16 cellular contexts compared by ENCODE assay signal in genomic region chr1:161207173-161207572, GRCh38. TPM values are rescaled to one million over a fixed set of nuclear protein-coding genes. Genes with fewer than 3 reads are reported as not detected.
A peak's percentile ranks its signal among the peaks of the same experiment; 100 is the strongest.
DNase-seq lines count a peak whose midpoint lies in the region; ATAC-seq and TF ChIP-seq lines count a peak whose summit lies in the region.
"Had no signal": no experiment of that assay in that cellular context is flagged by ENCODE, and none has a peak within 500 bp of the region (broad histone marks: within the 10 kb centered on the region; RNA-seq: fewer than 3 reads in every experiment).

No MANE protein-coding gene starts in this region.

- peaks cover 36% of the 10 kb centered on the region for H3K4me1 ChIP-seq in adipocyte (ENCODE audit: control insufficient read depth, insufficient read depth, low read length)
- peaks cover 6 to 79% (median 39%) of the 10 kb centered on the region in 3 donors for H3K4me1 ChIP-seq in esophagus squamous epithelium
- peaks cover 12 to 82% of the 10 kb centered on the region in 2 donors for H3K4me1 ChIP-seq in left lung
- H3K4me1 ChIP-seq in stomach smooth muscle (ENCODE audit: control insufficient read depth, insufficient read depth, low read length), result peaks cover 12% of the 10 kb centered on the region
- peaks cover 15% of the 10 kb centered on the region for H3K4me1 ChIP-seq in effector memory CD4-positive, alpha-beta T cell (ENCODE audit: control insufficient read depth, insufficient read depth, low read length, poor library complexity, severe bottlenecking)

- peaks cover 59% of the 10 kb centered on the region for H3K36me3 ChIP-seq in adipocyte (ENCODE audit: control insufficient read depth, insufficient read depth, low read length, severe bottlenecking)
- peaks cover 28 to 89% (median 41%) of the 10 kb centered on the region in 3 donors for H3K36me3 ChIP-seq in esophagus squamous epithelium
- peaks cover 4 to 75% of the 10 kb centered on the region in 2 donors for H3K36me3 ChIP-seq in left lung
- peaks cover 37 to 49% of the 10 kb centered on the region in 2 donors for H3K36me3 ChIP-seq in stomach smooth muscle (ENCODE audit: control insufficient read depth in 2 of 2, insufficient read depth in 2 of 2, low read length in 2 of 2)
- H3K36me3 ChIP-seq in effector memory CD4-positive, alpha-beta T cell (ENCODE audit: control insufficient read depth, insufficient read depth, low read length), result peaks cover 57% of the 10 kb centered on the region

- no peak overlapping the region for H3K4me3 Mint-ChIP-seq in activated CD4-positive, alpha-beta memory T cell treated with anti-CD3 and anti-CD28 coated beads for 36 hours
- H3K4me3 Mint-ChIP-seq: activated B cell treated with CpG ODN at 0.5 μM for 24 hours, CD14-positive monocyte had no signal

- H3K4me3 ChIP-seq in adipocyte (ENCODE audit: low read length) (no peak overlapping the region), esophagus squamous epithelium (peak overlapping the region in 3 of 4 donors; percentile 9 to 29 (median 15)), left lung (no peak overlapping the region), stomach smooth muscle (ENCODE audit: low read length in 2 of 2) (no peak overlapping the region)
- H3K4me3 ChIP-seq in effector memory CD4-positive, alpha-beta T cell (ENCODE audit: insufficient read depth, low read depth, low read length, poor library complexity, severe bottlenecking), result no peak overlapping the region

- H3K4me1 Mint-ChIP-seq in activated CD4-positive, alpha-beta memory T cell treated with anti-CD3 and anti-CD28 coated beads for 36 hours (ENCODE audit: low read depth), result peaks cover 40% of the 10 kb centered on the region

- peaks cover 47% of the 10 kb centered on the region for H3K36me3 Mint-ChIP-seq in activated CD4-positive, alpha-beta memory T cell treated with anti-CD3 and anti-CD28 coated beads for 36 hours

- H3K9me3 ChIP-seq in adipocyte (ENCODE audit: control insufficient read depth, low read length) (no peaks in the 10 kb centered on the region), esophagus squamous epithelium (no peaks in the 10 kb centered on the region), left lung (no peaks in the 10 kb centered on the region), stomach smooth muscle (ENCODE audit: control insufficient read depth in 2 of 2, low read length in 2 of 2) (no peaks in the 10 kb centered on the region)
- no peaks in the 10 kb centered on the region for H3K9me3 ChIP-seq in effector memory CD4-positive, alpha-beta T cell (ENCODE audit: control insufficient read depth, low read length)

- TF ChIP-seq CTCF in esophagus squamous epithelium (IDR thresholded peaks at IDR 0.05) (no peak), left lung (IDR thresholded peaks at IDR 0.05) (no peak)

- no peaks in the 10 kb centered on the region for H3K27me3 Mint-ChIP-seq in activated CD4-positive, alpha-beta memory T cell treated with anti-CD3 and anti-CD28 coated beads for 36 hours
- H3K27me3 Mint-ChIP-seq: activated B cell treated with CpG ODN at 0.5 μM for 24 hours had no signal

- H3K27ac ChIP-seq in esophagus squamous epithelium (peak overlapping the region; percentile 37 to 99 (median 89)), left lung (peak overlapping the region; percentile 15 to 44), stomach smooth muscle (ENCODE audit: low read length) (peak overlapping the region; percentile 69)
- no peak overlapping the region for H3K27ac ChIP-seq in effector memory CD4-positive, alpha-beta T cell (ENCODE audit: insufficient read depth, low read length, poor library complexity, severe bottlenecking)

- ATAC-seq in left lung, result peak; percentile 11
- no peak for ATAC-seq in GM21786 (IDR thresholded peaks at IDR 0.05; ENCODE audit: unreplicated experiment)

- no peak overlapping the region for H3K27ac Mint-ChIP-seq in activated CD4-positive, alpha-beta memory T cell treated with anti-CD3 and anti-CD28 coated beads for 36 hours
- H3K27ac Mint-ChIP-seq: activated B cell treated with CpG ODN at 0.5 μM for 24 hours had no signal

- H3K9ac ChIP-seq in adipocyte (ENCODE audit: low read length), result peak overlapping the region; percentile 1
- H3K9ac ChIP-seq in stomach smooth muscle (ENCODE audit: low read length in 2 of 2), result peak overlapping the region; percentile 13 to 42

- WGBS in esophagus squamous epithelium, 2 donors, result 60 to 76% methylated on average over 4 to 5 of the region's 8 CpGs

- intact Hi-C loops in esophagus squamous epithelium (cut with DNase I), result no loop called here
- intact Hi-C loops in left lung (cut with DNase I), result no loop called here
- intact Hi-C loops in activated CD4-positive, alpha-beta memory T cell treated with anti-CD3 and anti-CD28 coated beads for 36 hours (cut with micrococcal nuclease), result no loop called here

- CTCF ChIA-PET in activated CD4-positive, alpha-beta memory T cell treated with anti-CD3 and anti-CD28 coated beads for 36 hours (lab: Charles Lee), result interaction anchor here (7.2 to 7.6 kb wide), 2 partner anchors 14 to 19 kb away, joined by 68 to 103 read pairs; partner anchors contain the start of gene TOMM40L

- H3K27me3 ChIP-seq in adipocyte (replicated peaks; ENCODE audit: control insufficient read depth, insufficient read depth, low read length) (no peaks in the 10 kb centered on the region), esophagus squamous epithelium (no peaks in the 10 kb centered on the region), left lung (no peaks in the 10 kb centered on the region), stomach smooth muscle (ENCODE audit: control insufficient read depth in 1 of 2, insufficient read depth in 2 of 2, low read length in 2 of 2) (no peaks in the 10 kb centered on the region)
- H3K27me3 ChIP-seq in effector memory CD4-positive, alpha-beta T cell (replicated peaks; ENCODE audit: control insufficient read depth, insufficient read depth, low read length, poor library complexity, severe bottlenecking), result no peaks in the 10 kb centered on the region

- TF ChIP-seq POLR2A in esophagus squamous epithelium (IDR thresholded peaks at IDR 0.05), result peak in 2 of 4 donors; percentile 33 to 49

- POLR2A ChIA-PET in activated CD4-positive, alpha-beta memory T cell treated with anti-CD3 and anti-CD28 coated beads for 36 hours (lab: Charles Lee), result interaction anchor here (1.6 kb wide), 1 partner anchor 19 kb away, joined by 4 read pairs; the partner anchor contains the start of gene TOMM40L

- DNase-seq in adipocyte (ENCODE audit: low read depth) (no peak), esophagus squamous epithelium (lab: John Stamatoyannopoulos, UW) (no peak), left lung (no peak), AG08396 (ENCODE audit: low spot score) (no peak)
- no peak for DNase-seq in activated CD4-positive, alpha-beta memory T cell treated with anti-CD3 and anti-CD28 coated beads for 36 hours
- DNase-seq in effector memory CD4-positive, alpha-beta T cell, result no peak
- DNase-seq: activated B cell treated with CpG ODN at 0.5 μM for 24 hours; activated T-cell treated with anti-CD3 and anti-CD28 coated beads for 4 hours; H7; MM.1S; NCI-H2171; stimulated activated CD8-positive, alpha-beta memory T cell treated with anti-CD3 and anti-CD28 coated beads, Interleukin-4, amount 100 ng/mL, for 48 hours had no signal

- H3K9me3 Mint-ChIP-seq in activated CD4-positive, alpha-beta memory T cell treated with anti-CD3 and anti-CD28 coated beads for 36 hours, result no peaks in the 10 kb centered on the region
- H3K9me3 Mint-ChIP-seq: activated B cell treated with CpG ODN at 0.5 μM for 24 hours had no signal

RNA-seq across cellular contexts. Expression of gene NDUFS2, which starts 5.0 kb away (rescaled TPM):
- 100 to 1,000 TPM in 2 of 4 donors, 10 to 100 TPM in 2; 77.7 to 140 (median 93.7) TPM for total RNA-seq in esophagus squamous epithelium
- total RNA-seq in left lung, result 10 to 100 TPM; 67.7 to 78.6 TPM
- 100 to 1,000 TPM in 1 of 2 experiments, 10 to 100 TPM in 1; 98.3 to 103 TPM for total RNA-seq in activated CD4-positive, alpha-beta memory T cell treated with anti-CD3 and anti-CD28 coated beads for 36 hours

RNA-seq across cellular contexts. Expression of gene FCER1G, which starts 7.9 kb away (rescaled TPM):
- total RNA-seq in esophagus squamous epithelium, result 10 to 100 TPM in 2 of 4 donors, 1 to 10 TPM in 2; 1.6 to 50.4 (median 25.4) TPM
- total RNA-seq in left lung, result 100 to 1,000 TPM; 102 to 329 TPM
- total RNA-seq in activated CD4-positive, alpha-beta memory T cell treated with anti-CD3 and anti-CD28 coated beads for 36 hours, result 1 to 10 TPM in 1 of 2 experiments, under 1 TPM in 1; 0.99 to 2.0 TPM

RNA-seq across cellular contexts. Expression of gene ADAMTS4, which starts 8.3 kb away (rescaled TPM):
- total RNA-seq in esophagus squamous epithelium, result 1 to 10 TPM; 1.3 to 2.6 (median 1.8) TPM
- 10 to 100 TPM; 13.4 to 15.4 TPM for total RNA-seq in left lung
- total RNA-seq in activated CD4-positive, alpha-beta memory T cell treated with anti-CD3 and anti-CD28 coated beads for 36 hours, result 1 to 10 TPM; 2.3 to 3.0 TPM
- total RNA-seq: activated B cell treated with CpG ODN at 0.5 μM for 24 hours had no signal

RNA-seq across cellular contexts. Expression of gene APOA2, which starts 16.3 kb away (rescaled TPM):
- not detected for total RNA-seq in esophagus squamous epithelium
- not detected for total RNA-seq in left lung
- total RNA-seq in activated CD4-positive, alpha-beta memory T cell treated with anti-CD3 and anti-CD28 coated beads for 36 hours, result not detected
- total RNA-seq: activated B cell treated with CpG ODN at 0.5 μM for 24 hours, astrocyte had no signal

RNA-seq across cellular contexts. Expression of gene TOMM40L, which starts 18.7 kb away (rescaled TPM):
- total RNA-seq in esophagus squamous epithelium (10 to 100 TPM in 2 of 4 donors, 1 to 10 TPM in 2; 7.6 to 23.9 (median 10.2) TPM), left lung (10 to 100 TPM; 12.7 to 15.6 TPM)
- 10 to 100 TPM; 14.8 to 15.4 TPM for total RNA-seq in activated CD4-positive, alpha-beta memory T cell treated with anti-CD3 and anti-CD28 coated beads for 36 hours

Comparison
In these comparisons a context has a peak if more than half of its experiments do, and no peak if none do; other contexts are left out.
1. H3K4me3 ChIP-seq: peak in esophagus squamous epithelium (3 of 4); none in adipocyte (single experiment), left lung (0 of 2), stomach smooth muscle (0 of 2) and effector memory CD4-positive, alpha-beta T cell (single experiment).